Comparison of ENCODE assay signal across 16 cellular contexts in genomic region chr6:134753001-134753400, GRCh38.
"Had no signal": no experiment of that assay in that cellular context is flagged by ENCODE, and none has a peak within 500 bp of the region (broad histone marks: within the 10 kb centered on the region; RNA-seq: fewer than 3 reads in every experiment).

No MANE protein-coding gene starts in this region.

- H3K4me3 Mint-ChIP-seq: activated T-helper 1 cell treated with anti-CD3 and anti-CD28 coated beads, Interleukin-12 subunit alpha, Interleukin-12 subunit beta, Interleukin-2, Interleukin-4 antibody, amounts not matched to agents 30 ng/mL and 10 ng/mL and 1 ng/mL, durations not matched to agents 14 hours and 24 hours and 36 hours; effector memory CD8-positive, alpha-beta T cell had no signal

- ATAC-seq: effector memory CD8-positive, alpha-beta T cell; esophagus mucosa; left ventricle myocardium superior; stimulated activated naive CD8-positive, alpha-beta T cell treated with anti-CD3 and anti-CD28 coated beads, Interleukin-15, Interleukin-2, amounts not matched to agents 100 U/mL and 50 U/mL, for 24 hours had no signal

- H3K9me3 Mint-ChIP-seq: activated T-helper 1 cell treated with anti-CD3 and anti-CD28 coated beads, Interleukin-12 subunit alpha, Interleukin-12 subunit beta, Interleukin-2, Interleukin-4 antibody, amounts not matched to agents 30 ng/mL and 10 ng/mL and 1 ng/mL, durations not matched to agents 14 hours and 24 hours and 36 hours; effector memory CD8-positive, alpha-beta T cell had no signal

- H3K4me3 ChIP-seq: coronary artery, sigmoid colon, SJSA1 had no signal

- DNase-seq: activated CD4-positive, alpha-beta T cell treated with anti-CD3 and anti-CD28 coated beads for 4 hours; activated naive CD4-positive, alpha-beta T cell; central memory CD4-positive, alpha-beta T cell; effector memory CD8-positive, alpha-beta T cell; head of caudate nucleus; left ventricle myocardium superior; sigmoid colon; stimulated activated CD4-positive, alpha-beta T cell treated with anti-CD3 and anti-CD28 coated beads, Interleukin-4, amount 100 ng/mL, for 1 hour; stimulated activated CD8-positive, alpha-beta memory T cell treated with anti-CD3 and anti-CD28 coated beads, Interleukin-4, amount 100 ng/mL, for 48 hours; stimulated activated naive CD8-positive, alpha-beta T cell treated with anti-CD3 and anti-CD28 coated beads, Interleukin-15, Interleukin-2, amounts not matched to agents 100 U/mL and 50 U/mL, for 24 hours; T-helper 1 cell had no signal

- H3K36me3 ChIP-seq: sigmoid colon, SJSA1 had no signal

- H3K4me1 ChIP-seq: sigmoid colon had no signal

- H3K27me3 ChIP-seq: sigmoid colon, SJSA1 had no signal

- H3K27ac Mint-ChIP-seq: activated T-helper 1 cell treated with anti-CD3 and anti-CD28 coated beads, Interleukin-12 subunit alpha, Interleukin-12 subunit beta, Interleukin-2, Interleukin-4 antibody, amounts not matched to agents 30 ng/mL and 10 ng/mL and 1 ng/mL, durations not matched to agents 14 hours and 24 hours and 36 hours; effector memory CD8-positive, alpha-beta T cell had no signal

- H3K27ac ChIP-seq: coronary artery, sigmoid colon, SJSA1, VCaP had no signal

- H3K9me3 ChIP-seq: sigmoid colon, SJSA1 had no signal
